Comparison of ENCODE assay signal across 13 cellular contexts in the genomic region with DNA sequence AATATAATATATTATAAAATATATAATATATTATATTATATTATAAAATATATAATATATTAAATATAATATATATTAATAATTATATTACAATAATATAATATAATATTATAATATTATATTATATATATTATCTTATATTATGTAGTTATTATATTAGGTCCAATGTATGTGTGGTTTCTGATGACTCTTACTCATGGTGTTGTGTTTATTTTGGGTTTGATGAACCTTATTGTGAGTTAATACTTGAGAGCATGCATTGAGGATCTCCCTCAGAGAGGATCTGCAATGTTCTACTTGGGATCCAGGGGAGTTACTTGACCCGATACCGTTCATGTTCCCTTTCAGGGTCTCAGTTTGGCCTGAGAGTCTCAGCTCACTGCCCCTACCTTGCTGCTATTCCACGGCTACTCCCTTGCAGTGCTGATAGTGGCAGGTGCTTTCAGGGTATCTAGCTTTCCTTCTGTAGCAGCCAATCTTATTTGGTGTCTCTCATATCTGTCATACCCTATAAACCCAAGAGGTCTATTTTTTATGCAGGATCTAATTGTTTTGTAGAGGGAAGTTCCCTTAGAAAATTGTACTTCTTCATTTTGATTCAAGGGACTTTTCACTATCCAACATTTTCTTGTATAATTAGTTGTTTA.
"Had no signal": no experiment of that assay in that cellular context is flagged by ENCODE, and none has a peak within 500 bp of the region (broad histone marks: within the 10 kb centered on the region; RNA-seq: fewer than 3 reads in every experiment).

No MANE protein-coding gene starts in this region.

- H3K4me1 ChIP-seq: gastroesophageal sphincter, left ventricle myocardium inferior, spleen had no signal

- H3K27me3 ChIP-seq: gastroesophageal sphincter, spleen had no signal

- DNase-seq: activated CD4-positive, alpha-beta T cell treated with anti-CD3 and anti-CD28 coated beads for 4 hours; activated CD8-positive, alpha-beta memory T cell treated with anti-CD3 and anti-CD28 coated beads for 24 hours; anterior cingulate cortex; cerebellar nuclear complex; dermis blood vessel endothelial cell; kidney; left ventricle myocardium inferior; spleen; stimulated activated CD4-positive, alpha-beta T cell treated with anti-CD3 and anti-CD28 coated beads, Interleukin-2, amount 100 ng/mL, for 24 hours; stimulated activated naive CD4-positive, alpha-beta T cell treated with Interleukin-2 at 50 U/mL for 16 hours; T1000 had no signal

- ATAC-seq: gastroesophageal sphincter, sciatic nerve had no signal

- H3K9me3 ChIP-seq: gastroesophageal sphincter, left ventricle myocardium inferior had no signal

- H3K27ac ChIP-seq: gastroesophageal sphincter, left ventricle myocardium inferior, spleen had no signal

- H3K4me3 ChIP-seq: gastroesophageal sphincter, left ventricle myocardium inferior, spleen had no signal

- H3K36me3 ChIP-seq: gastroesophageal sphincter, left ventricle myocardium inferior, spleen had no signal
